Comparison of ENCODE assay signal across 1 cellular context in the genomic region with DNA sequence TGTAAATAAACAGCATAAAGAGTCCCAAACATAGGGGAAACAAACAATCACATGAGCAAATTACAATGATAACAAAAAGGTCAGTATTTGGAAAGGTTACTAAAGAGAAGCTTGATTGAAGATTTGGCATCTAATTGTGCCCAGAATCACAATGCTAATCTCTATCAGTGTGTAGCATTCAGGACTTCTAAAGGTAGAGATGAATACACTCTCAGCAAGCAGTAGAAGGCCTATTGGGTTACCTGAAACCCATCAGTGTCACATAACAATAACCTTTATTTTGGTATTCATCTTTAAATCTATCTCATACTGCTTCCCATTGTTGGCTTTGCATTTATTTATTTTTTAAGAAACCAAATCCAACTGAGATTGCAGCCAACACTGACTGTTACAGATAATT.
TF ChIP-seq lines count a peak whose summit lies in the region.

No MANE protein-coding gene starts in this region.

TF ChIP-seq in WTC11, 78 proteins besides CTCF, POLR2A, EP300 and RAD21 (continued from another document):
- TF ChIP-seq, protein P1, sequence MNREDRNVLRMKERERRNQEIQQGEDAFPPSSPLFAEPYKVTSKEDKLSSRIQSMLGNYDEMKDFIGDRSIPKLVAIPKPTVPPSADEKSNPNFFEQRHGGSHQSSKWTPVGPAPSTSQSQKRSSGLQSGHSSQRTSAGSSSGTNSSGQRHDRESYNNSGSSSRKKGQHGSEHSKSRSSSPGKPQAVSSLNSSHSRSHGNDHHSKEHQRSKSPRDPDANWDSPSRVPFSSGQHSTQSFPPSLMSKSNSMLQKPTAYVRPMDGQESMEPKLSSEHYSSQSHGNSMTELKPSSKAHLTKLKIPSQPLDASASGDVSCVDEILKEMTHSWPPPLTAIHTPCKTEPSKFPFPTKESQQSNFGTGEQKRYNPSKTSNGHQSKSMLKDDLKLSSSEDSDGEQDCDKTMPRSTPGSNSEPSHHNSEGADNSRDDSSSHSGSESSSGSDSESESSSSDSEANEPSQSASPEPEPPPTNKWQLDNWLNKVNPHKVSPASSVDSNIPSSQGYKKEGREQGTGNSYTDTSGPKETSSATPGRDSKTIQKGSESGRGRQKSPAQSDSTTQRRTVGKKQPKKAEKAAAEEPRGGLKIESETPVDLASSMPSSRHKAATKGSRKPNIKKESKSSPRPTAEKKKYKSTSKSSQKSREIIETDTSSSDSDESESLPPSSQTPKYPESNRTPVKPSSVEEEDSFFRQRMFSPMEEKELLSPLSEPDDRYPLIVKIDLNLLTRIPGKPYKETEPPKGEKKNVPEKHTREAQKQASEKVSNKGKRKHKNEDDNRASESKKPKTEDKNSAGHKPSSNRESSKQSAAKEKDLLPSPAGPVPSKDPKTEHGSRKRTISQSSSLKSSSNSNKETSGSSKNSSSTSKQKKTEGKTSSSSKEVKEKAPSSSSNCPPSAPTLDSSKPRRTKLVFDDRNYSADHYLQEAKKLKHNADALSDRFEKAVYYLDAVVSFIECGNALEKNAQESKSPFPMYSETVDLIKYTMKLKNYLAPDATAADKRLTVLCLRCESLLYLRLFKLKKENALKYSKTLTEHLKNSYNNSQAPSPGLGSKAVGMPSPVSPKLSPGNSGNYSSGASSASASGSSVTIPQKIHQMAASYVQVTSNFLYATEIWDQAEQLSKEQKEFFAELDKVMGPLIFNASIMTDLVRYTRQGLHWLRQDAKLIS (CRISPR knock-in tag; IDR thresholded peaks at IDR 0.05; ENCODE audit: borderline replicate concordance), result no peak
- TF ChIP-seq ZNF138 (CRISPR knock-in tag; conservative IDR thresholded peaks at IDR 0.05) (no peak), CREM (CRISPR knock-in tag; IDR thresholded peaks at IDR 0.05) (no peak)
TF ChIP-seq in WTC11: peak in this region for 0.
